Comparison of ENCODE assay signal across 27 cellular contexts in genomic region chr17:11486726-11487310, GRCh38.
"Had no signal": no experiment of that assay in that cellular context is flagged by ENCODE, and none has a peak within 500 bp of the region (broad histone marks: within the 10 kb centered on the region; RNA-seq: fewer than 3 reads in every experiment).

No MANE protein-coding gene starts in this region.

- ATAC-seq: left cardiac atrium; left ventricle myocardium superior; naive thymus-derived CD8-positive, alpha-beta T cell; pancreas; right cardiac atrium; stimulated activated naive B cell treated with anti-CD40 and anti-IgM and Interleukin-4, amounts not matched to agents 10 μg/mL and 1 μg/mL and 100 μg/mL, for 72 hours had no signal

- H3K4me3 ChIP-seq: esophagus squamous epithelium, pancreas, stomach, thyroid gland, upper lobe of left lung, vagina had no signal

- H3K36me3 Mint-ChIP-seq: activated CD4-positive, alpha-beta memory T cell treated with anti-CD3 and anti-CD28 coated beads for 36 hours; stimulated activated naive B cell treated with anti-CD40 and anti-IgM and Interleukin-4, amounts not matched to agents 10 μg/mL and 1 μg/mL and 100 μg/mL, for 72 hours had no signal

- H3K4me1 ChIP-seq: esophagus squamous epithelium, stomach, thyroid gland, upper lobe of left lung had no signal

- H3K27me3 ChIP-seq: esophagus squamous epithelium, neutrophil, pancreas, stomach, thyroid gland, upper lobe of left lung, vagina had no signal

- H3K27ac ChIP-seq: esophagus squamous epithelium, neutrophil, pancreas, stomach, thyroid gland, upper lobe of left lung, vagina had no signal

- H3K27me3 Mint-ChIP-seq: activated CD4-positive, alpha-beta memory T cell treated with anti-CD3 and anti-CD28 coated beads for 36 hours; activated CD4-positive, alpha-beta T cell treated with anti-CD3 and anti-CD28 coated beads, Interleukin-2, amount 10 ng/mL, durations not matched to agents 24 days and 14 days; naive thymus-derived CD8-positive, alpha-beta T cell; stimulated activated naive B cell treated with anti-CD40 and anti-IgM and Interleukin-4, amounts not matched to agents 10 μg/mL and 1 μg/mL and 100 μg/mL, for 72 hours had no signal

- H3K9me3 Mint-ChIP-seq: activated CD4-positive, alpha-beta memory T cell treated with anti-CD3 and anti-CD28 coated beads for 36 hours had no signal

- H3K4me1 Mint-ChIP-seq: activated CD4-positive, alpha-beta T cell treated with anti-CD3 and anti-CD28 coated beads, Interleukin-2, amount 10 ng/mL, durations not matched to agents 24 days and 14 days; stimulated activated naive B cell treated with anti-CD40 and anti-IgM and Interleukin-4, amounts not matched to agents 10 μg/mL and 1 μg/mL and 100 μg/mL, for 72 hours had no signal

- H3K4me3 Mint-ChIP-seq: activated CD4-positive, alpha-beta memory T cell treated with anti-CD3 and anti-CD28 coated beads for 36 hours; activated CD4-positive, alpha-beta T cell treated with anti-CD3 and anti-CD28 coated beads, Interleukin-2, amount 10 ng/mL, durations not matched to agents 24 days and 14 days; naive thymus-derived CD8-positive, alpha-beta T cell; stimulated activated naive B cell treated with anti-CD40 and anti-IgM and Interleukin-4, amounts not matched to agents 10 μg/mL and 1 μg/mL and 100 μg/mL, for 72 hours had no signal

- H3K27ac Mint-ChIP-seq: activated CD4-positive, alpha-beta memory T cell treated with anti-CD3 and anti-CD28 coated beads for 36 hours; activated CD4-positive, alpha-beta T cell treated with anti-CD3 and anti-CD28 coated beads, Interleukin-2, amount 10 ng/mL, durations not matched to agents 24 days and 14 days; naive thymus-derived CD8-positive, alpha-beta T cell; stimulated activated naive B cell treated with anti-CD40 and anti-IgM and Interleukin-4, amounts not matched to agents 10 μg/mL and 1 μg/mL and 100 μg/mL, for 72 hours had no signal

- H3K9me3 ChIP-seq: esophagus squamous epithelium, neutrophil, pancreas, stomach, thyroid gland, upper lobe of left lung, vagina had no signal

- H3K36me3 ChIP-seq: esophagus squamous epithelium, neutrophil, pancreas, stomach, thyroid gland, upper lobe of left lung, vagina had no signal

- DNase-seq: activated CD4-positive, alpha-beta memory T cell treated with anti-CD3 and anti-CD28 coated beads for 36 hours; activated CD4-positive, alpha-beta T cell treated with anti-CD3 and anti-CD28 coated beads, Interleukin-2, amount 10 ng/mL, durations not matched to agents 24 days and 14 days; activated CD4-positive, CD25-positive, alpha-beta regulatory T cell treated with anti-CD3 and anti-CD28 coated beads, Interleukin-2, amount 50 U/mL, for 72 hours; activated CD8-positive, alpha-beta memory T cell treated with anti-CD3 and anti-CD28 coated beads, Interleukin-2, amount 50 U/mL, for 4 hours; activated gamma-delta T cell; activated naive CD4-positive, alpha-beta T cell treated with anti-CD3 and anti-CD28 coated beads, Interleukin-2, amount 50 U/mL, for 16 hours; activated T-cell treated with anti-CD3 and anti-CD28 coated beads, Interleukin-2, amount 50 U/mL, for 1 hour; amygdala; caudate nucleus; cortex of kidney; esophagus squamous epithelium; foreskin melanocyte; left cardiac atrium; left ventricle myocardium superior; mammary epithelial cell; naive thymus-derived CD8-positive, alpha-beta T cell; pancreas; right cardiac atrium; stimulated activated CD4-positive, alpha-beta T cell treated with anti-CD3 and anti-CD28 coated beads, Interleukin-15, amount 100 ng/mL, for 24 hours; stimulated activated CD4-positive, alpha-beta T cell treated with anti-CD3 and anti-CD28 coated beads, Interleukin-2, amount 100 ng/mL, for 24 hours; stimulated activated naive B cell treated with anti-CD40 and anti-IgM and Interleukin-4, amounts not matched to agents 10 μg/mL and 1 μg/mL and 100 μg/mL, for 72 hours; stomach; T-helper 2 cell had no signal
